Comparison of ENCODE assay signal across 9 cellular contexts in the genomic region with DNA sequence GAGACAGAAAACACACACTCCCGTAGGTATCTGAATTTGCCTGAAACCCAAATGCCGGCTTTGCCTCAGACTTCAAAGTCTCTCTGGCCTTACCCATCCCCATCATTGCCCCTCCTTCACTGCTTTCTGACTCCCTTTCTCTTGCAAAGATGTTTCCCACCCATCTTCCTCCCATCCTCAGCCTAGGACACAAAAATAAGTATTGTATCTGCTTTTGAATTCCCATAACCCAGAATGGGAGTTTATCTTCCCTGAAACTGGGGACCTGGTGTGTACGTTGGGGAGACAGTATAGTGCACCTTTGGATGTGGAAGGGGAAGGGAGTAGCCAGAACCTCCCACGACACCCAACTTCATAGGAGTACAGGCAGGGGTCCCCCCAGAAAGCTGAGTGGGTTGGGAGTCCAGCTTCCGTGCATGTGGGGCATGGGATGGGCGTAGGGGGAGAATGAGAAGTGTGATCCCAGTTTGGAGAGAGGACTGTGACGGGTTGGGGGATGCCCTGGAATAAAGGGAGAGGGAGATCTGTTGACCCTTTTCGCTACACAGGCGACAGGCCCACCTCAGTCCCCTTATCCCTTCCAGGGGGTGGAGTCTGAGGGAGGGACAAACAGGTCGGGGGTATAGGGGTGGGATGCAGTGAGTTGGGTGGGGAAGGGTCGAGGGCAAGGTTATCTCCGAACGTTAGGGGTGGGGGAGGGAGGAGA. TPM values are rescaled to one million over a fixed set of nuclear protein-coding genes. Genes with fewer than 3 reads are reported as not detected.
DNase-seq lines count a peak whose midpoint lies in the region; ATAC-seq lines count a peak whose summit lies in the region.
"Had no signal": no experiment of that assay in that cellular context is flagged by ENCODE, and none has a peak within 500 bp of the region (broad histone marks: within the 10 kb centered on the region; RNA-seq: fewer than 3 reads in every experiment).

No MANE protein-coding gene starts in this region.

- H3K27ac ChIP-seq in substantia nigra (ENCODE audit: low read depth, low read length, poor library complexity, severe bottlenecking), result peak overlapping the region; percentile 70
- H3K27ac ChIP-seq: 22Rv1 had no signal

- in situ Hi-C loops in ACHN (cut with HindIII; ENCODE audit: low pct_ligation_motif_present, low pct_unique_long_range_greater_than_20kb, low sequenced_read_pairs), result no loop called here

- H3K4me3 Mint-ChIP-seq in T-helper 1 cell treated with Interleukin-12 subunit alpha and Interleukin-12 subunit beta and Interleukin-4 antibody, amounts not matched to agents 30 μg/mL and 1 μg/mL, for 36 hours, result peak overlapping the region; percentile 76
- H3K4me3 Mint-ChIP-seq in activated T-helper 17 cell treated with anti-CD3 and anti-CD28 coated beads, Interleukin-2, amount 50 U/mL, for 72 hours, result peak overlapping the region; percentile 72
- peak overlapping the region; percentile 22 to 63 (median 56) for H3K4me3 Mint-ChIP-seq in immature natural killer cell

- H3K36me3 Mint-ChIP-seq in T-helper 1 cell treated with Interleukin-12 subunit alpha and Interleukin-12 subunit beta and Interleukin-4 antibody, amounts not matched to agents 30 μg/mL and 1 μg/mL, for 36 hours (ENCODE audit: low read depth), result peaks cover 8% of the 10 kb centered on the region
- peaks cover 20% of the 10 kb centered on the region for H3K36me3 Mint-ChIP-seq in activated T-helper 17 cell treated with anti-CD3 and anti-CD28 coated beads, Interleukin-2, amount 50 U/mL, for 72 hours (ENCODE audit: low read depth)
- H3K36me3 Mint-ChIP-seq in immature natural killer cell, result no peaks in the 10 kb centered on the region

- H3K27ac Mint-ChIP-seq in T-helper 1 cell treated with Interleukin-12 subunit alpha and Interleukin-12 subunit beta and Interleukin-4 antibody, amounts not matched to agents 30 μg/mL and 1 μg/mL, for 36 hours, result no peak overlapping the region
- peak overlapping the region; percentile 49 for H3K27ac Mint-ChIP-seq in activated T-helper 17 cell treated with anti-CD3 and anti-CD28 coated beads, Interleukin-2, amount 50 U/mL, for 72 hours
- no peak overlapping the region for H3K27ac Mint-ChIP-seq in immature natural killer cell

- H3K4me1 Mint-ChIP-seq in T-helper 1 cell treated with Interleukin-12 subunit alpha and Interleukin-12 subunit beta and Interleukin-4 antibody, amounts not matched to agents 30 μg/mL and 1 μg/mL, for 36 hours (ENCODE audit: low read depth), result peaks cover 32% of the 10 kb centered on the region
- peaks cover 26% of the 10 kb centered on the region for H3K4me1 Mint-ChIP-seq in activated T-helper 17 cell treated with anti-CD3 and anti-CD28 coated beads, Interleukin-2, amount 50 U/mL, for 72 hours
- H3K4me1 Mint-ChIP-seq in immature natural killer cell, result peaks cover 38% of the 10 kb centered on the region in 2 donors

- ATAC-seq in activated T-helper 17 cell treated with anti-CD3 and anti-CD28 coated beads, Interleukin-2, amount 50 U/mL, for 72 hours (replicated peaks), result peak; percentile 2

- DNase-seq in T-helper 1 cell (no peak), immature natural killer cell (no peak), substantia nigra (lab: John Stamatoyannopoulos, UW) (peak in 1 of 49 donors; percentile 9), midbrain (lab: John Stamatoyannopoulos, UW) (no peak), ACHN (no peak)
- DNase-seq in stimulated activated CD4-positive, alpha-beta T cell treated with anti-CD3 and anti-CD28 coated beads, Interleukin-15, amount 100 ng/mL, for 24 hours, result no peak

- H3K9me3 Mint-ChIP-seq in T-helper 1 cell treated with Interleukin-12 subunit alpha and Interleukin-12 subunit beta and Interleukin-4 antibody, amounts not matched to agents 30 μg/mL and 1 μg/mL, for 36 hours, result no peaks in the 10 kb centered on the region
- no peaks in the 10 kb centered on the region for H3K9me3 Mint-ChIP-seq in activated T-helper 17 cell treated with anti-CD3 and anti-CD28 coated beads, Interleukin-2, amount 50 U/mL, for 72 hours
- H3K9me3 Mint-ChIP-seq in immature natural killer cell, result peaks cover 0 to 2% (median 0%) of the 10 kb centered on the region in 6 donors

- peaks cover 30% of the 10 kb centered on the region for H3K27me3 Mint-ChIP-seq in T-helper 1 cell treated with Interleukin-12 subunit alpha and Interleukin-12 subunit beta and Interleukin-4 antibody, amounts not matched to agents 30 μg/mL and 1 μg/mL, for 36 hours (ENCODE audit: low read depth)
- H3K27me3 Mint-ChIP-seq in activated T-helper 17 cell treated with anti-CD3 and anti-CD28 coated beads, Interleukin-2, amount 50 U/mL, for 72 hours, result peaks cover 3% of the 10 kb centered on the region
- peaks cover 4 to 14% (median 7%) of the 10 kb centered on the region in 3 donors for H3K27me3 Mint-ChIP-seq in immature natural killer cell (ENCODE audit: low read depth in 3 of 3)

RNA-seq across cellular contexts. Expression of a gene that starts 0.5 kb away (rescaled TPM):
- 1 to 10 TPM; 2.0 to 3.0 TPM for total RNA-seq in activated T-helper 17 cell treated with anti-CD3 and anti-CD28 coated beads, Interleukin-2, amount 50 U/mL, for 72 hours
- not detected for polyA plus RNA-seq in immature natural killer cell

RNA-seq across cellular contexts. Expression of a gene that starts 2.4 kb away (rescaled TPM):
- 10 to 100 TPM; 78.5 to 96.4 TPM for total RNA-seq in activated T-helper 17 cell treated with anti-CD3 and anti-CD28 coated beads, Interleukin-2, amount 50 U/mL, for 72 hours
- 10 to 100 TPM; 90.2 to 99.0 (median 93.8) TPM for polyA plus RNA-seq in immature natural killer cell

RNA-seq across cellular contexts. Expression of a gene that starts 26.7 kb away (rescaled TPM):
- 10 to 100 TPM; 78.8 to 83.1 TPM for total RNA-seq in activated T-helper 17 cell treated with anti-CD3 and anti-CD28 coated beads, Interleukin-2, amount 50 U/mL, for 72 hours
- 1 to 10 TPM; 1.8 to 5.5 (median 2.7) TPM for polyA plus RNA-seq in immature natural killer cell

RNA-seq across cellular contexts. Expression of a gene that starts 29.0 kb away (rescaled TPM):
- 10 to 100 TPM; 14.2 to 25.3 TPM for total RNA-seq in activated T-helper 17 cell treated with anti-CD3 and anti-CD28 coated beads, Interleukin-2, amount 50 U/mL, for 72 hours
- 10 to 100 TPM; 22.8 to 38.8 (median 29.4) TPM for polyA plus RNA-seq in immature natural killer cell

RNA-seq across cellular contexts. Expression of a gene that starts 41.6 kb away (rescaled TPM):
- 10 to 100 TPM; 16.0 to 23.0 TPM for total RNA-seq in activated T-helper 17 cell treated with anti-CD3 and anti-CD28 coated beads, Interleukin-2, amount 50 U/mL, for 72 hours
- 10 to 100 TPM; 33.0 to 61.8 (median 54.1) TPM for polyA plus RNA-seq in immature natural killer cell
